15 cellular contexts compared by ENCODE assay signal in the genomic region with DNA sequence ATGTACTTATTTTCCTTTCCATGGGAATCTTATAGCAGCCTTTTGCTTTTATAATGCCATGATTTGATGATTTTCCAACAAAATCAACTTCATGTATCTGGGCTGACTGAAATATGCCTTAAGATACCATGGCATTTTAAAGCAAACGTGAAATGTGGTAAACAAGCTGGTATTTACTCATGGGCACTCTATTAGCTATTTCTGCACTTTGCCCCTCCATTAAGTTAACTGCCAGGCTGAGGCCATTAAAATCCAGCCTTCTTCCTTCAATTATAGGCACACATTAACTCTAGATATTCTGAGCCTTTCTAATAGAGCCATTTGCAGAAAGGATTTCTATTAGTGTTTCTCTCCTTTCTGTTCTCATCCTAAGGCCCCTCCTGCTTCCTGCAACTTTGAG. TPM values are rescaled to one million over a fixed set of nuclear protein-coding genes. Genes with fewer than 3 reads are reported as not detected.
DNase-seq lines count a peak whose midpoint lies in the region; ATAC-seq and TF ChIP-seq lines count a peak whose summit lies in the region.
"Had no signal": no experiment of that assay in that cellular context is flagged by ENCODE, and none has a peak within 500 bp of the region (broad histone marks: within the 10 kb centered on the region; RNA-seq: fewer than 3 reads in every experiment).

No MANE protein-coding gene starts in this region.

- no peak overlapping the region for H2AK5ac ChIP-seq in mesenchymal stem cell (ENCODE audit: low read length, severe bottlenecking)

- no peak for ATAC-seq in thoracic aorta (ENCODE audit: insufficient number of reproducible peaks, low FRiP score, low read depth)
- ATAC-seq: gastrocnemius medialis, HCT116 had no signal

- H3K4me3 ChIP-seq in left ventricle myocardium inferior (peak overlapping the region; percentile 63), mesenchymal stem cell (ENCODE audit: insufficient read depth in 1 of 2, low read depth in 1 of 2, low read length in 2 of 2) (peak overlapping the region in 1 of 2 experiments; percentile 77), thoracic aorta (peak overlapping the region; percentile 72)

- H4K8ac ChIP-seq in mesenchymal stem cell (ENCODE audit: low read length), result no peak overlapping the region

- H3K4me1 ChIP-seq in left ventricle myocardium inferior (peaks cover 23% of the 10 kb centered on the region), mesenchymal stem cell (ENCODE audit: control insufficient read depth, insufficient read depth, low read depth, low read length) (peaks cover 17% of the 10 kb centered on the region), thoracic aorta (ENCODE audit: control insufficient read depth in 1 of 2, low read depth in 2 of 2) (peaks cover 4 to 38% of the 10 kb centered on the region in 2 donors)
- H3K4me1 ChIP-seq: gastrocnemius medialis had no signal

- H3K9me3 Mint-ChIP-seq in chondrocyte (ENCODE audit: low read depth) (peaks cover 2% of the 10 kb centered on the region), MCF 10A (ENCODE audit: unreplicated experiment) (peaks cover 8% of the 10 kb centered on the region)

- H3K14ac ChIP-seq in mesenchymal stem cell (ENCODE audit: low read length in 2 of 2), result no peak overlapping the region

- no peak overlapping the region for H2BK15ac ChIP-seq in mesenchymal stem cell (ENCODE audit: low read depth, poor library complexity, severe bottlenecking)

- H3K27me3 Mint-ChIP-seq in chondrocyte (ENCODE audit: low read depth) (peaks cover 47% of the 10 kb centered on the region), MCF 10A (ENCODE audit: insufficient read depth, unreplicated experiment) (peaks cover 56% of the 10 kb centered on the region)

- H4K91ac ChIP-seq in mesenchymal stem cell (ENCODE audit: low read length), result no peak overlapping the region

- no peak overlapping the region for H2BK5ac ChIP-seq in mesenchymal stem cell (ENCODE audit: low read depth, low read length, poor library complexity, severe bottlenecking)

- no peak overlapping the region for H3K4ac ChIP-seq in mesenchymal stem cell (ENCODE audit: low read depth in 1 of 2, low read length in 2 of 2)

- no TSS peak for BruUV-seq in MCF 10A (replicated peaks; lab: Mats Ljungman, UMichigan)

- H3K4me1 Mint-ChIP-seq in chondrocyte (ENCODE audit: low read depth) (peaks cover 14% of the 10 kb centered on the region), MCF 10A (ENCODE audit: insufficient read depth, unreplicated experiment) (no peaks in the 10 kb centered on the region)

- H3K18ac ChIP-seq in mesenchymal stem cell (ENCODE audit: low read depth in 1 of 2, low read length in 2 of 2), result no peak overlapping the region

- H3K27ac ChIP-seq in left ventricle myocardium inferior (replicated peaks), result no peak overlapping the region
- H3K27ac ChIP-seq in mesenchymal stem cell (ENCODE audit: low read length, poor library complexity, severe bottlenecking), result no peak overlapping the region
- H3K27ac ChIP-seq in thoracic aorta, result peak overlapping the region in 1 of 2 donors; percentile 44
- H3K27ac ChIP-seq: gastrocnemius medialis had no signal

- H3K27ac Mint-ChIP-seq in chondrocyte (ENCODE audit: unreplicated experiment) (no peak overlapping the region), MCF 10A (ENCODE audit: low read depth, unreplicated experiment) (no peak overlapping the region)
- H3K27ac Mint-ChIP-seq: activated T-cell treated with anti-CD3 and anti-CD28 coated beads, Interleukin-2, amount 50 U/mL, for 24 hours had no signal

- DNase-seq in left ventricle myocardium inferior (no peak), cardiac septum (ENCODE audit: low spot score) (no peak), chondrocyte (ENCODE audit: low spot score) (no peak), mesenchymal stem cell (no peak), thoracic aorta (ENCODE audit: low spot score) (no peak), NCI-H2029 treated with DMSO at 0.1 percent for 48 hours (lab: John Stamatoyannopoulos, UW) (no peak), dedifferentiated amniotic fluid mesenchymal stem cell (ENCODE audit: extremely low spot score) (no peak), MCF 10A (ENCODE audit: unreplicated experiment) (no peak)
- DNase-seq: activated T-cell treated with anti-CD3 and anti-CD28 coated beads, Interleukin-2, amount 50 U/mL, for 24 hours; effector CD4-positive, alpha-beta T cell; gastrocnemius medialis; stimulated activated CD4-positive, alpha-beta T cell treated with anti-CD3 and anti-CD28 coated beads, Interleukin-15, amount 100 ng/mL, for 24 hours; trophoblast cell had no signal

- no peak overlapping the region for H2AFZ ChIP-seq in mesenchymal stem cell (ENCODE audit: low read depth, low read length)

- H3K9me3 ChIP-seq in left ventricle myocardium inferior (replicated peaks) (no peaks in the 10 kb centered on the region), mesenchymal stem cell (ENCODE audit: control insufficient read depth, low read length) (no peaks in the 10 kb centered on the region), thoracic aorta (no peaks in the 10 kb centered on the region)
- H3K9me3 ChIP-seq: gastrocnemius medialis had no signal

- no peak overlapping the region for H3K9ac ChIP-seq in mesenchymal stem cell (ENCODE audit: low read length)

- H3K4me2 ChIP-seq in mesenchymal stem cell (ENCODE audit: low read length, poor library complexity, severe bottlenecking), result peak overlapping the region; percentile 81

- H3K79me1 ChIP-seq in mesenchymal stem cell (replicated peaks; ENCODE audit: low read length, poor library complexity, severe bottlenecking), result no peaks in the 10 kb centered on the region

- H3K36me3 Mint-ChIP-seq in chondrocyte (ENCODE audit: low read depth), result no peaks in the 10 kb centered on the region
- H3K36me3 Mint-ChIP-seq in MCF 10A (ENCODE audit: insufficient read depth, unreplicated experiment), result no peaks in the 10 kb centered on the region

- POLR2A ChIA-PET in MCF 10A (lab: Yijun Ruan, JAX), result no interaction called here

- no peak for TF ChIP-seq CTCF in left ventricle myocardium inferior (IDR thresholded peaks at IDR 0.05; ENCODE audit: borderline replicate concordance)
- TF ChIP-seq CTCF in chondrocyte (IDR thresholded peaks at IDR 0.05), result no peak
- no peak for TF ChIP-seq CTCF in thoracic aorta (IDR thresholded peaks at IDR 0.05)
- TF ChIP-seq CTCF in MCF 10A (IDR thresholded peaks at IDR 0.05; ENCODE audit: unreplicated experiment), result no peak

- peaks cover 47% of the 10 kb centered on the region for H3K27me3 ChIP-seq in left ventricle myocardium inferior (ENCODE audit: low read depth)
- H3K27me3 ChIP-seq in mesenchymal stem cell (ENCODE audit: control insufficient read depth in 1 of 2, insufficient read depth in 1 of 2, low read length in 2 of 2), result peaks cover 29 to 35% of the 10 kb centered on the region in 2 experiments
- no peaks in the 10 kb centered on the region for H3K27me3 ChIP-seq in thoracic aorta (replicated peaks; ENCODE audit: insufficient read depth)

- CTCF ChIA-PET in MCF 10A (lab: Yijun Ruan, JAX), result no interaction called here

- H3K36me3 ChIP-seq in left ventricle myocardium inferior, result no peaks in the 10 kb centered on the region
- H3K36me3 ChIP-seq in mesenchymal stem cell (ENCODE audit: control insufficient read depth in 1 of 2, insufficient read depth in 2 of 2, low read depth in 1 of 2, low read length in 2 of 2), result no peaks in the 10 kb centered on the region
- no peaks in the 10 kb centered on the region for H3K36me3 ChIP-seq in thoracic aorta
- H3K36me3 ChIP-seq: gastrocnemius medialis had no signal

- H2BK120ac ChIP-seq in mesenchymal stem cell (ENCODE audit: low read depth, low read length), result no peak overlapping the region

- H3K23ac ChIP-seq in mesenchymal stem cell (ENCODE audit: low read length in 2 of 2), result no peak overlapping the region

- 78% methylated on average over 1 of the region's 1 CpG for WGBS in mesenchymal stem cell

- H3K4me3 Mint-ChIP-seq in chondrocyte (ENCODE audit: unreplicated experiment), result peak overlapping the region; percentile 70
- no peak overlapping the region for H3K4me3 Mint-ChIP-seq in MCF 10A (ENCODE audit: unreplicated experiment)
- H3K4me3 Mint-ChIP-seq: activated T-cell treated with anti-CD3 and anti-CD28 coated beads, Interleukin-2, amount 50 U/mL, for 24 hours had no signal

- intact Hi-C loops in left ventricle myocardium inferior (cut with micrococcal nuclease) (no loop called here), cardiac septum (cut with DNase I) (no loop called here), MCF 10A (cut with micrococcal nuclease) (no loop called here)

- H2BK12ac ChIP-seq in mesenchymal stem cell (ENCODE audit: low read length in 2 of 2), result no peak overlapping the region

RNA-seq across cellular contexts. Expression of gene KCNJ3, which starts 1.7 kb away (rescaled TPM):
- total RNA-seq in left ventricle myocardium inferior (4.2 TPM), cardiac septum (3.4 TPM), chondrocyte (0.07 to 0.51 TPM in 2 of 3 replicates, not detected in the other), thoracic aorta (1 to 10 TPM; 1.6 to 2.8 TPM), MCF 10A (2022) (not detected in 2 replicates)
- not detected for polyA plus RNA-seq in mesenchymal stem cell (2013, experiment 1 of 2)
- not detected for polyA plus RNA-seq in mesenchymal stem cell (2013, experiment 2 of 2)
- polyA plus RNA-seq: AG04450 had no signal
